20 cellular contexts compared by ENCODE assay signal in genomic region chr10:36738738-36739431, GRCh38.
"Had no signal": no experiment of that assay in that cellular context is flagged by ENCODE, and none has a peak within 500 bp of the region (broad histone marks: within the 10 kb centered on the region; RNA-seq: fewer than 3 reads in every experiment).

No MANE protein-coding gene starts in this region.

- H3K27me3 ChIP-seq: colonic mucosa, heart left ventricle, ovary, right atrium auricular region, sigmoid colon, testis, tibial nerve, upper lobe of right lung had no signal

- H3K4me1 ChIP-seq: colonic mucosa, heart left ventricle, right atrium auricular region, sigmoid colon, testis, tibial nerve, upper lobe of right lung had no signal

- H3K27ac ChIP-seq: colonic mucosa, heart left ventricle, ovary, right atrium auricular region, sigmoid colon, skin epidermis, testis, tibial nerve, upper lobe of right lung had no signal

- H3K36me3 ChIP-seq: colonic mucosa, heart left ventricle, ovary, right atrium auricular region, sigmoid colon, tibial nerve, upper lobe of right lung had no signal

- H3K4me3 ChIP-seq: colonic mucosa, heart left ventricle, ovary, right atrium auricular region, sigmoid colon, skin epidermis, testis, tibial nerve, upper lobe of right lung had no signal

- H3K9me3 ChIP-seq: colonic mucosa, heart left ventricle, ovary, right atrium auricular region, sigmoid colon, testis, tibial nerve, upper lobe of right lung had no signal

- ATAC-seq: heart left ventricle; natural killer cell; stimulated activated naive B cell treated with anti-CD40 and anti-IgM and Interleukin-4, amounts not matched to agents 10 μg/mL and 1 μg/mL and 100 μg/mL, for 72 hours; stimulated activated naive CD8-positive, alpha-beta T cell treated with anti-CD3 and anti-CD28 coated beads, Interleukin-15, amount 100 ng/mL, for 72 hours; upper lobe of right lung had no signal

- DNase-seq: colonic mucosa; dermis blood vessel endothelial cell; erythroblast; foreskin melanocyte; heart left ventricle; hippocampal formation; kidney glomerular epithelial cell; natural killer cell; nucleus accumbens; ovary; sigmoid colon; stimulated activated CD4-positive, alpha-beta T cell treated with anti-CD3 and anti-CD28 coated beads, Interleukin-2, amount 100 ng/mL, for 24 hours; stimulated activated CD4-positive, alpha-beta T cell treated with anti-CD3 and anti-CD28 coated beads, Interleukin-4, amount 100 ng/mL, for 4 hours; stimulated activated naive B cell treated with anti-CD40 and anti-IgM and Interleukin-4, amounts not matched to agents 10 μg/mL and 1 μg/mL and 100 μg/mL, for 72 hours; stimulated activated naive CD8-positive, alpha-beta T cell treated with anti-CD3 and anti-CD28 coated beads, Interleukin-15, amount 100 ng/mL, for 72 hours; testis; upper lobe of right lung had no signal
